ENCODE assay signal across 25 cellular contexts in genomic region chr15:74308643-74308945, GRCh38. TPM values are rescaled to one million over a fixed set of nuclear protein-coding genes. Genes with fewer than 3 reads are reported as not detected.
DNase-seq lines count a peak whose midpoint lies in the region; ATAC-seq, FAIRE-seq and TF ChIP-seq lines count a peak whose summit lies in the region.
"Had no signal": no experiment of that assay in that cellular context is flagged by ENCODE, and none has a peak within 500 bp of the region (broad histone marks: within the 10 kb centered on the region; RNA-seq: fewer than 3 reads in every experiment).

No MANE protein-coding gene starts in this region.

- no peak for TF ChIP-seq RAD21 in HCT116 (IDR thresholded peaks at IDR 0.05; ENCODE audit: low read depth)
- no peak for TF ChIP-seq RAD21 in H1 (IDR thresholded peaks at IDR 0.05 in 1 of 2, conservative IDR thresholded peaks at IDR 0.05 in 1 of 2; ENCODE audit: low read depth in 2 of 2, low read length in 2 of 2)

- H3K9me3 Mint-ChIP-seq in GM23338 = no peaks in the 10 kb centered on the region; the same call in 2 of the 3 replicates
- no peaks in the 10 kb centered on the region for H3K9me3 Mint-ChIP-seq in neural crest cell
- H3K9me3 Mint-ChIP-seq in activated T-helper 17 cell treated with anti-CD3 and anti-CD28 coated beads, Interleukin-2, amount 50 U/mL, for 72 hours = no peaks in the 10 kb centered on the region
- H3K9me3 Mint-ChIP-seq: CD4-positive, CD25-positive, alpha-beta regulatory T cell; HFFc6 had no signal

- POLR2A ChIA-PET in HCT116 (lab: Charles Lee) = no interaction called here
- POLR2A ChIA-PET in H1 (lab: Charles Lee; ENCODE audit: partially characterized antibody) = interaction anchor here (0.6 to 3.5 kb wide), 4 partner anchors 11 to 502 kb away, joined by 3 to 19 read pairs (median 6); no protein-coding TSS in a partner anchor

- H2AFZ ChIP-seq in GM23338 (0 out of 2 replicates have a peak overlapping the region, but pooled peaks have one; percentile 47), HCT116 (ENCODE audit: low read depth, low read length, poor library complexity, severe bottlenecking) (no peak overlapping the region), H1 (ENCODE audit: low read length) (no peak overlapping the region), Karpas-422 (ENCODE audit: low read length) (no peak overlapping the region)

- no peaks in the 10 kb centered on the region for H3K23me2 ChIP-seq in H1 (ENCODE audit: low read depth, low read length)

- TF ChIP-seq CTCF in GM23338 (conservative IDR thresholded peaks at IDR 0.05; ENCODE audit: low read depth in 2 of 2) = no peak
- no peak for TF ChIP-seq CTCF in HCT116 (IDR thresholded peaks at IDR 0.05 in 2 of 3, conservative IDR thresholded peaks at IDR 0.05 in 1 of 3; ENCODE audit: borderline replicate concordance in 1 of 3, insufficient read depth in 1 of 3, low read depth in 2 of 3, low read length in 2 of 3)
- TF ChIP-seq CTCF in H1 (IDR thresholded peaks at IDR 0.05; ENCODE audit: control extremely low read depth in 1 of 3, insufficient read depth in 1 of 3, low read depth in 1 of 3, low read length in 3 of 3) = no peak
- no peak for TF ChIP-seq CTCF in neural crest cell (conservative IDR thresholded peaks at IDR 0.05)
- no peak for TF ChIP-seq CTCF in brain microvascular endothelial cell (IDR thresholded peaks at IDR 0.05; ENCODE audit: low read depth, low read length, missing control alignments)

- RAD21 ChIA-PET in HCT116 (lab: Charles Lee; ENCODE audit: low non-redundant PET in 1 of 2, low total read pairs in 2 of 2, uncharacterized antibody in 2 of 2, unreplicated experiment in 2 of 2) = interaction anchor here (0.7 to 1.8 kb wide), 10 partner anchors 14 to 336 kb away, joined by 3 to 10 read pairs (median 4); no protein-coding TSS in a partner anchor

- TF ChIP-seq POLR2A in HCT116 (IDR thresholded peaks at IDR 0.05; ENCODE audit: borderline replicate concordance, extremely low read depth, insufficient read depth, insufficient read length) (no peak), H1 (IDR thresholded peaks at IDR 0.05; ENCODE audit: control extremely low read depth in 1 of 2, low read depth in 2 of 2, low read length in 2 of 2) (no peak)

- H3K36me3 Mint-ChIP-seq in GM23338 (ENCODE audit: low read depth) (no peaks in the 10 kb centered on the region), neural crest cell (ENCODE audit: low read depth) (no peaks in the 10 kb centered on the region)
- H3K36me3 Mint-ChIP-seq in activated T-helper 17 cell treated with anti-CD3 and anti-CD28 coated beads, Interleukin-2, amount 50 U/mL, for 72 hours (ENCODE audit: low read depth) = no peaks in the 10 kb centered on the region
- H3K36me3 Mint-ChIP-seq: CD4-positive, CD25-positive, alpha-beta regulatory T cell had no signal

- H3K27ac ChIP-seq in GM23338 (ENCODE audit: low read depth) = no peak overlapping the region
- H3K27ac ChIP-seq in HCT116 (ENCODE audit: low read depth, low read length) = no peak overlapping the region
- H3K27ac ChIP-seq in H1 (ENCODE audit: low read depth, low read length) = no peak overlapping the region
- H3K27ac ChIP-seq in Karpas-422 (ENCODE audit: low read length) = no peak overlapping the region
- no peak overlapping the region for H3K27ac ChIP-seq in brain microvascular endothelial cell
- H3K27ac ChIP-seq: BLaER1, RWPE1, SK-N-MC had no signal

- H3K9ac ChIP-seq in HCT116 (ENCODE audit: low read length) (no peak overlapping the region), H1 (replicated peaks in 1 of 4; ENCODE audit: extremely low read depth in 1 of 4, low read depth in 3 of 4, low read length in 3 of 4) (no peak overlapping the region), Karpas-422 (ENCODE audit: low read length) (no peak overlapping the region)
- H3K9ac ChIP-seq: BLaER1 had no signal

- in situ Hi-C loops in brain microvascular endothelial cell (cut with HindIII; ENCODE audit: low pct_ligation_motif_present, low sequenced_read_pairs) = loop anchor here (25.0 kb wide), 1 partner anchor 196 kb away; no protein-coding TSS in a partner anchor

- H3K56ac ChIP-seq in H1 (replicated peaks; ENCODE audit: insufficient read length, low read depth, low read length) = no peak overlapping the region

- H3K23ac ChIP-seq in H1 (ENCODE audit: insufficient read length) = no peak overlapping the region

- H4K91ac ChIP-seq in H1 (replicated peaks; ENCODE audit: insufficient read length, low read length) = no peak overlapping the region

- 55% methylated on average over 2 of the region's 2 CpGs; no CpG with 5 or more reads in 1 of the 2 experiments for WGBS in H1 (ENCODE audit: extremely low coverage in 1 of 2, insufficient coverage in 1 of 2, insufficient read length in 1 of 2, insufficient replicate concordance in 2 of 2, low coverage in 1 of 2, low lambda C conversion rate in 2 of 2, missing lambda C conversion rate in 1 of 2), 2 experiments

- no peak overlapping the region for H2AK5ac ChIP-seq in H1 (ENCODE audit: low read depth, low read length)

- no peak overlapping the region for H3K4me3 Mint-ChIP-seq in GM23338
- H3K4me3 Mint-ChIP-seq in neural crest cell = peak overlapping the region; percentile 50
- no peak overlapping the region for H3K4me3 Mint-ChIP-seq in activated T-helper 17 cell treated with anti-CD3 and anti-CD28 coated beads, Interleukin-2, amount 50 U/mL, for 72 hours
- H3K4me3 Mint-ChIP-seq: CD4-positive, CD25-positive, alpha-beta regulatory T cell; HFFc6 had no signal

- H3K4me1 ChIP-seq in GM23338 (ENCODE audit: insufficient read depth) (peaks cover 34% of the 10 kb centered on the region), HCT116 (ENCODE audit: control insufficient read depth in 1 of 2, insufficient read depth in 2 of 2, low read length in 2 of 2) (peaks cover 4 to 18% of the 10 kb centered on the region in 2 experiments; a peak in 3 of 4 replicates), H1 (replicated peaks in 1 of 4; ENCODE audit: control insufficient read depth in 3 of 4, insufficient read depth in 4 of 4, low read length in 3 of 4) (peaks cover 0 to 33% (median 20%) of the 10 kb centered on the region in 4 experiments; a peak in 6 of 7 replicates), Karpas-422 (ENCODE audit: low read length) (no peaks in the 10 kb centered on the region)
- H3K4me1 ChIP-seq: BLaER1 had no signal

- H3K9me2 ChIP-seq in GM23338 (ENCODE audit: insufficient read depth) (no peaks in the 10 kb centered on the region), HCT116 (ENCODE audit: insufficient read depth) (no peaks in the 10 kb centered on the region), Karpas-422 (replicated peaks; ENCODE audit: insufficient read depth, low read length) (no peaks in the 10 kb centered on the region)

- no peak for TF ChIP-seq EP300 in H1 (IDR thresholded peaks at IDR 0.05; ENCODE audit: borderline replicate concordance in 1 of 2, low read depth in 2 of 2, low read length in 2 of 2)

- H2BK5ac ChIP-seq in H1 (ENCODE audit: low read depth, low read length) = no peak overlapping the region

- H3K4me2 ChIP-seq in GM23338 (peak overlapping the region; percentile 73), HCT116 (ENCODE audit: low read length) (0 out of 2 replicates have a peak overlapping the region, but pooled peaks have one; percentile 39), H1 (ENCODE audit: insufficient read depth in 1 of 2, low read depth in 2 of 2, low read length in 2 of 2) (peak overlapping the region; percentile 2 to 55; a peak in 2 of 4 replicates), Karpas-422 (ENCODE audit: low read depth, low read length, poor library complexity, severe bottlenecking) (no peak overlapping the region)
- H3K4me2 ChIP-seq: BLaER1 had no signal

- H3K79me1 ChIP-seq in H1 (ENCODE audit: low read depth, low read length) = no peaks in the 10 kb centered on the region

- no peak for FAIRE-seq in H1 (lab: Jason Lieb, UNC)
- FAIRE-seq: A204.1 had no signal

- no TSS peak for BruUV-seq in HCT116 (replicated peaks; lab: Mats Ljungman, UMichigan)

- peaks cover 31% of the 10 kb centered on the region for H3K27me3 ChIP-seq in GM23338 (ENCODE audit: insufficient read depth)
- H3K27me3 ChIP-seq in HCT116 (ENCODE audit: insufficient read depth, low read length) = no peaks in the 10 kb centered on the region
- peaks cover 0 to 10% (median 0%) of the 10 kb centered on the region in 4 experiments; a peak in 4 of 7 replicates for H3K27me3 ChIP-seq in H1 (replicated peaks in 1 of 4; ENCODE audit: control insufficient read depth in 3 of 4, extremely low read depth in 1 of 4, insufficient read depth in 3 of 4, low read length in 3 of 4)
- no peaks in the 10 kb centered on the region for H3K27me3 ChIP-seq in Karpas-422 (ENCODE audit: low read length)
- H3K27me3 ChIP-seq in brain microvascular endothelial cell (replicated peaks) = peaks cover 18% of the 10 kb centered on the region

- no peak overlapping the region for H2BK20ac ChIP-seq in H1 (ENCODE audit: low read length)

- no peak overlapping the region for H3K14ac ChIP-seq in H1 (ENCODE audit: insufficient read length)

- H3K4me3 ChIP-seq in GM23338 (peak overlapping the region; percentile 36; the same call in 1 of the 2 replicates), HCT116 (replicated peaks in 1 of 2; ENCODE audit: low read depth in 1 of 2, low read length in 2 of 2) (no peak overlapping the region), H1 (ENCODE audit: extremely low read depth in 1 of 4, insufficient read depth in 2 of 4, low read depth in 3 of 4, low read length in 4 of 4) (peak overlapping the region in 1 of 4 experiments; percentile 37; a peak in 1 of 8 replicates), Karpas-422 (ENCODE audit: low read length) (no peak overlapping the region), brain microvascular endothelial cell (ENCODE audit: low read depth, low read length) (no peak overlapping the region)
- H3K4me3 ChIP-seq: BLaER1, SK-N-MC had no signal

- no peak overlapping the region for H3K4ac ChIP-seq in H1 (replicated peaks; ENCODE audit: insufficient read length, low read depth, low read length)

- H3K79me2 ChIP-seq in GM23338 (replicated peaks; ENCODE audit: insufficient read depth) = no peaks in the 10 kb centered on the region
- H3K79me2 ChIP-seq in HCT116 (ENCODE audit: insufficient read depth, low read length) = no peaks in the 10 kb centered on the region
- H3K79me2 ChIP-seq in H1 (ENCODE audit: control insufficient read depth in 1 of 2, insufficient read depth in 2 of 2, low read length in 2 of 2) = no peaks in the 10 kb centered on the region
- no peaks in the 10 kb centered on the region for H3K79me2 ChIP-seq in Karpas-422 (ENCODE audit: low read length)

- no peaks in the 10 kb centered on the region for H4K20me1 ChIP-seq in GM23338 (replicated peaks; ENCODE audit: insufficient read depth)
- H4K20me1 ChIP-seq in HCT116 (ENCODE audit: insufficient read depth) = no peaks in the 10 kb centered on the region
- H4K20me1 ChIP-seq in H1 (replicated peaks in 1 of 2; ENCODE audit: control insufficient read depth in 1 of 2, insufficient read depth in 2 of 2, low read length in 2 of 2) = no peaks in the 10 kb centered on the region
- no peaks in the 10 kb centered on the region for H4K20me1 ChIP-seq in Karpas-422 (ENCODE audit: insufficient read depth, low read depth, low read length)
- H4K20me1 ChIP-seq: BLaER1 had no signal

- H2BK15ac ChIP-seq in H1 (ENCODE audit: low read length) = no peak overlapping the region

- H2BK12ac ChIP-seq in H1 (ENCODE audit: low read depth, low read length) = no peak overlapping the region

- H3K9me3 ChIP-seq in HCT116 (ENCODE audit: control insufficient read depth in 1 of 2, insufficient read depth in 1 of 2, low read depth in 1 of 2, low read length in 2 of 2) = no peaks in the 10 kb centered on the region
- H3K9me3 ChIP-seq in H1 (ENCODE audit: insufficient read depth in 2 of 2, low read depth in 1 of 2, low read length in 1 of 2) = no peaks in the 10 kb centered on the region
- no peaks in the 10 kb centered on the region for H3K9me3 ChIP-seq in Karpas-422 (ENCODE audit: low read length)
- H3K9me3 ChIP-seq: BLaER1 had no signal

- DNase-seq in GM23338 (ENCODE audit: low spot score) = no peak
- no peak for DNase-seq in HCT116 (ENCODE audit: low read depth, low spot score)
- no peak for DNase-seq in H1 (ENCODE audit: low read depth in 1 of 2, low spot score in 2 of 2)
- no peak for DNase-seq in neural crest cell (ENCODE audit: low read depth, low spot score)
- no peak for DNase-seq in Karpas-422
- no peak for DNase-seq in brain microvascular endothelial cell
- DNase-seq: CD4-positive, CD25-positive, alpha-beta regulatory T cell; DMS153; DND-41; HFFc6; Kasumi-1; MV-4-11; NCI-H1105 treated with DMSO at 0.1 percent for 48 hours; NCI-H2029 treated with DMSO at 0.1 percent for 48 hours; SIG-M5; SW 1271 had no signal

- no peak overlapping the region for H3K18ac ChIP-seq in H1 (ENCODE audit: extremely low read depth, low read length)

- CTCF ChIA-PET in HCT116 (lab: Charles Lee) (interaction anchor here (1.3 to 5.8 kb wide), 14 partner anchors 11 to 435 kb away, joined by 4 to 126 read pairs (median 16); partner anchors contain the start of gene ISLR2), H1 (lab: Charles Lee; ENCODE audit: partially characterized antibody) (interaction anchor here (0.5 to 10.0 kb wide), 47 partner anchors 10 to 673 kb away, joined by 3 to 353 read pairs (median 7); partner anchors contain the start of genes ISLR, ISLR2, PML and STRA6)

- H4K8ac ChIP-seq in H1 (ENCODE audit: extremely low read depth, insufficient read depth, low read length) = no peak overlapping the region

- H3K27me3 Mint-ChIP-seq in GM23338 (ENCODE audit: insufficient read depth, low read depth, poor library complexity) = peaks cover 45% of the 10 kb centered on the region
- peaks cover 3% of the 10 kb centered on the region for H3K27me3 Mint-ChIP-seq in neural crest cell (ENCODE audit: low read depth)
- peaks cover 34% of the 10 kb centered on the region for H3K27me3 Mint-ChIP-seq in activated T-helper 17 cell treated with anti-CD3 and anti-CD28 coated beads, Interleukin-2, amount 50 U/mL, for 72 hours

- H3K4me1 Mint-ChIP-seq in GM23338 (peaks cover 58% of the 10 kb centered on the region), neural crest cell (peaks cover 76% of the 10 kb centered on the region)
- no peaks in the 10 kb centered on the region for H3K4me1 Mint-ChIP-seq in activated T-helper 17 cell treated with anti-CD3 and anti-CD28 coated beads, Interleukin-2, amount 50 U/mL, for 72 hours

- no peak overlapping the region for H4K5ac ChIP-seq in H1 (ENCODE audit: insufficient read length, low read depth, low read length)

- H3K27ac Mint-ChIP-seq in GM23338 (no peak overlapping the region), neural crest cell (ENCODE audit: unreplicated experiment) (no peak overlapping the region)
- H3K27ac Mint-ChIP-seq in activated T-helper 17 cell treated with anti-CD3 and anti-CD28 coated beads, Interleukin-2, amount 50 U/mL, for 72 hours = no peak overlapping the region
- H3K27ac Mint-ChIP-seq: HFFc6 had no signal

- intact Hi-C loops in HCT116 (cut with micrococcal nuclease) = loop anchor here (5.0 kb wide), 2 partner anchors 166 to 336 kb away; no protein-coding TSS in a partner anchor

- H3F3A ChIP-seq in GM23338 (replicated peaks; ENCODE audit: low read depth) = no peaks in the 10 kb centered on the region

- H3K36me3 ChIP-seq in GM23338 (ENCODE audit: insufficient read depth) (no peaks in the 10 kb centered on the region), HCT116 (ENCODE audit: control insufficient read depth in 1 of 2, insufficient read depth in 2 of 2, low read length in 2 of 2) (no peaks in the 10 kb centered on the region), H1 (ENCODE audit: control insufficient read depth in 2 of 4, insufficient read depth in 4 of 4, low read length in 3 of 4) (no peaks in the 10 kb centered on the region), Karpas-422 (ENCODE audit: insufficient read depth, low read length) (no peaks in the 10 kb centered on the region), brain microvascular endothelial cell (replicated peaks) (no peaks in the 10 kb centered on the region)
- H3K36me3 ChIP-seq: BLaER1 had no signal

- ATAC-seq in GM23338 = peak; percentile 3; the same call in 2 of the 3 replicates
- no peak for ATAC-seq in HCT116
- ATAC-seq in HG02852 (IDR thresholded peaks at IDR 0.05; ENCODE audit: unreplicated experiment) = no peak
- no peak for ATAC-seq in activated T-helper 17 cell treated with anti-CD3 and anti-CD28 coated beads, Interleukin-2, amount 50 U/mL, for 72 hours (replicated peaks)

- no peak overlapping the region for H2BK120ac ChIP-seq in H1 (replicated peaks; ENCODE audit: low read depth, low read length)

RNA-seq across cellular contexts. Expression of gene CYP11A1, which starts 58.9 kb away (rescaled TPM):
- 1.7 and 3.3 TPM in 2 replicates for total RNA-seq in GM23338 (2014; rRNA removed; shearing (Covaris generic))
- polyA plus RNA-seq in GM23338 (2016; fragmentation: Nextera tagmentation; extraction: Ambion mirVana) = 1.2 and 1.9 TPM in 2 replicates
- 0.57 TPM for total RNA-seq in HCT116 (2021; ENCODE audit: unreplicated experiment)
- polyA plus RNA-seq in HCT116 (2012) = 0.25 and 0.27 TPM in 2 replicates
- 1.9 and 3.3 TPM in 2 replicates for total RNA-seq in H1 (2021; fragmentation: NEBNext Ultra II Directional; extraction: Animal tissue kit (Norgen Biotek cat#: 25700))
- polyA plus RNA-seq in H1 (2011; rRNA removed) = 7.2 and 7.5 TPM in 2 replicates
- 6.9 TPM for polyA plus RNA-seq in H1 (2011; cell fraction: cytosol; rRNA removed)
- polyA plus RNA-seq in H1 (2011; cell fraction: nucleus; rRNA removed) = 7.1 TPM
- 3.6 to 5.9 TPM (median 4.9 TPM) in 4 replicates for polyA plus RNA-seq in H1 (2012, experiment 1 of 2)
- polyA plus RNA-seq in H1 (2012, experiment 2 of 2) = 4.9 TPM
- polyA plus RNA-seq in H1 (2013, experiment 1 of 2) = 2.0 TPM
- 2.0 TPM for polyA plus RNA-seq in H1 (2013, experiment 2 of 2)
- polyA minus RNA-seq in H1 (2011; rRNA and poly(A)+ RNA removed) = 6.3 and 7.6 TPM in 2 replicates
- 4.3 TPM for polyA minus RNA-seq in H1 (2011; cell fraction: cytosol; rRNA and poly(A)+ RNA removed)
- polyA minus RNA-seq in H1 (2011; cell fraction: nucleus; rRNA and poly(A)+ RNA removed) = 2.8 TPM
- 0.77 and 1.0 TPM in 2 replicates for total RNA-seq in neural crest cell
- not detected in 2 replicates for total RNA-seq in Karpas-422 (2014; rRNA removed; shearing (Covaris generic); ENCODE audit: low replicate concordance)
- not detected for total RNA-seq in activated T-helper 17 cell treated with anti-CD3 and anti-CD28 coated beads, Interleukin-2, amount 50 U/mL, for 72 hours
- total RNA-seq: CD4-positive, CD25-positive, alpha-beta regulatory T cell; H4; MCF 10A; OCI-LY7 had no signal
- polyA plus RNA-seq: CD4-positive, CD25-positive, alpha-beta regulatory T cell had no signal
